1 cellular context compared by ENCODE assay signal in genomic region chr14:105355850-105356604, GRCh38.
TF ChIP-seq lines count a peak whose summit lies in the region.

No MANE protein-coding gene starts in this region.

TF ChIP-seq in H1, 55 proteins besides CTCF, POLR2A, EP300 and RAD21:
- TF ChIP-seq FOSL1 (IDR thresholded peaks at IDR 0.05; ENCODE audit: insufficient read depth, low read depth, low read length) (no peak), CHD2 (IDR thresholded peaks at IDR 0.05; ENCODE audit: low read length) (no peak), RNF2 (IDR thresholded peaks at IDR 0.05; ENCODE audit: borderline replicate concordance, low read depth, low read length, missing control alignments, poor library complexity, severe bottlenecking) (no peak), TCF12 (IDR thresholded peaks at IDR 0.05; ENCODE audit: low read depth, low read length) (no peak), SAP30 (IDR thresholded peaks at IDR 0.05; ENCODE audit: insufficient read depth, insufficient replicate concordance, low read length) (no peak), TBP (IDR thresholded peaks at IDR 0.05; ENCODE audit: low read depth, low read length) (no peak)
- TF ChIP-seq, protein P1, sequence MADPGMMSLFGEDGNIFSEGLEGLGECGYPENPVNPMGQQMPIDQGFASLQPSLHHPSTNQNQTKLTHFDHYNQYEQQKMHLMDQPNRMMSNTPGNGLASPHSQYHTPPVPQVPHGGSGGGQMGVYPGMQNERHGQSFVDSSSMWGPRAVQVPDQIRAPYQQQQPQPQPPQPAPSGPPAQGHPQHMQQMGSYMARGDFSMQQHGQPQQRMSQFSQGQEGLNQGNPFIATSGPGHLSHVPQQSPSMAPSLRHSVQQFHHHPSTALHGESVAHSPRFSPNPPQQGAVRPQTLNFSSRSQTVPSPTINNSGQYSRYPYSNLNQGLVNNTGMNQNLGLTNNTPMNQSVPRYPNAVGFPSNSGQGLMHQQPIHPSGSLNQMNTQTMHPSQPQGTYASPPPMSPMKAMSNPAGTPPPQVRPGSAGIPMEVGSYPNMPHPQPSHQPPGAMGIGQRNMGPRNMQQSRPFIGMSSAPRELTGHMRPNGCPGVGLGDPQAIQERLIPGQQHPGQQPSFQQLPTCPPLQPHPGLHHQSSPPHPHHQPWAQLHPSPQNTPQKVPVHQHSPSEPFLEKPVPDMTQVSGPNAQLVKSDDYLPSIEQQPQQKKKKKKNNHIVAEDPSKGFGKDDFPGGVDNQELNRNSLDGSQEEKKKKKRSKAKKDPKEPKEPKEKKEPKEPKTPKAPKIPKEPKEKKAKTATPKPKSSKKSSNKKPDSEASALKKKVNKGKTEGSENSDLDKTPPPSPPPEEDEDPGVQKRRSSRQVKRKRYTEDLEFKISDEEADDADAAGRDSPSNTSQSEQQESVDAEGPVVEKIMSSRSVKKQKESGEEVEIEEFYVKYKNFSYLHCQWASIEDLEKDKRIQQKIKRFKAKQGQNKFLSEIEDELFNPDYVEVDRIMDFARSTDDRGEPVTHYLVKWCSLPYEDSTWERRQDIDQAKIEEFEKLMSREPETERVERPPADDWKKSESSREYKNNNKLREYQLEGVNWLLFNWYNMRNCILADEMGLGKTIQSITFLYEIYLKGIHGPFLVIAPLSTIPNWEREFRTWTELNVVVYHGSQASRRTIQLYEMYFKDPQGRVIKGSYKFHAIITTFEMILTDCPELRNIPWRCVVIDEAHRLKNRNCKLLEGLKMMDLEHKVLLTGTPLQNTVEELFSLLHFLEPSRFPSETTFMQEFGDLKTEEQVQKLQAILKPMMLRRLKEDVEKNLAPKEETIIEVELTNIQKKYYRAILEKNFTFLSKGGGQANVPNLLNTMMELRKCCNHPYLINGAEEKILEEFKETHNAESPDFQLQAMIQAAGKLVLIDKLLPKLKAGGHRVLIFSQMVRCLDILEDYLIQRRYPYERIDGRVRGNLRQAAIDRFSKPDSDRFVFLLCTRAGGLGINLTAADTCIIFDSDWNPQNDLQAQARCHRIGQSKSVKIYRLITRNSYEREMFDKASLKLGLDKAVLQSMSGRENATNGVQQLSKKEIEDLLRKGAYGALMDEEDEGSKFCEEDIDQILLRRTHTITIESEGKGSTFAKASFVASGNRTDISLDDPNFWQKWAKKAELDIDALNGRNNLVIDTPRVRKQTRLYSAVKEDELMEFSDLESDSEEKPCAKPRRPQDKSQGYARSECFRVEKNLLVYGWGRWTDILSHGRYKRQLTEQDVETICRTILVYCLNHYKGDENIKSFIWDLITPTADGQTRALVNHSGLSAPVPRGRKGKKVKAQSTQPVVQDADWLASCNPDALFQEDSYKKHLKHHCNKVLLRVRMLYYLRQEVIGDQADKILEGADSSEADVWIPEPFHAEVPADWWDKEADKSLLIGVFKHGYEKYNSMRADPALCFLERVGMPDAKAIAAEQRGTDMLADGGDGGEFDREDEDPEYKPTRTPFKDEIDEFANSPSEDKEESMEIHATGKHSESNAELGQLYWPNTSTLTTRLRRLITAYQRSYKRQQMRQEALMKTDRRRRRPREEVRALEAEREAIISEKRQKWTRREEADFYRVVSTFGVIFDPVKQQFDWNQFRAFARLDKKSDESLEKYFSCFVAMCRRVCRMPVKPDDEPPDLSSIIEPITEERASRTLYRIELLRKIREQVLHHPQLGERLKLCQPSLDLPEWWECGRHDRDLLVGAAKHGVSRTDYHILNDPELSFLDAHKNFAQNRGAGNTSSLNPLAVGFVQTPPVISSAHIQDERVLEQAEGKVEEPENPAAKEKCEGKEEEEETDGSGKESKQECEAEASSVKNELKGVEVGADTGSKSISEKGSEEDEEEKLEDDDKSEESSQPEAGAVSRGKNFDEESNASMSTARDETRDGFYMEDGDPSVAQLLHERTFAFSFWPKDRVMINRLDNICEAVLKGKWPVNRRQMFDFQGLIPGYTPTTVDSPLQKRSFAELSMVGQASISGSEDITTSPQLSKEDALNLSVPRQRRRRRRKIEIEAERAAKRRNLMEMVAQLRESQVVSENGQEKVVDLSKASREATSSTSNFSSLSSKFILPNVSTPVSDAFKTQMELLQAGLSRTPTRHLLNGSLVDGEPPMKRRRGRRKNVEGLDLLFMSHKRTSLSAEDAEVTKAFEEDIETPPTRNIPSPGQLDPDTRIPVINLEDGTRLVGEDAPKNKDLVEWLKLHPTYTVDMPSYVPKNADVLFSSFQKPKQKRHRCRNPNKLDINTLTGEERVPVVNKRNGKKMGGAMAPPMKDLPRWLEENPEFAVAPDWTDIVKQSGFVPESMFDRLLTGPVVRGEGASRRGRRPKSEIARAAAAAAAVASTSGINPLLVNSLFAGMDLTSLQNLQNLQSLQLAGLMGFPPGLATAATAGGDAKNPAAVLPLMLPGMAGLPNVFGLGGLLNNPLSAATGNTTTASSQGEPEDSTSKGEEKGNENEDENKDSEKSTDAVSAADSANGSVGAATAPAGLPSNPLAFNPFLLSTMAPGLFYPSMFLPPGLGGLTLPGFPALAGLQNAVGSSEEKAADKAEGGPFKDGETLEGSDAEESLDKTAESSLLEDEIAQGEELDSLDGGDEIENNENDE (IDR thresholded peaks at IDR 0.05; ENCODE audit: insufficient replicate concordance, low read length), result no peak
